10 cellular contexts compared by ENCODE assay signal in genomic region chr19:46433470-46433869, GRCh38. TPM values are rescaled to one million over a fixed set of nuclear protein-coding genes. Genes with fewer than 3 reads are reported as not detected.
"Had no signal": no experiment of that assay in that cellular context is flagged by ENCODE, and none has a peak within 500 bp of the region (broad histone marks: within the 10 kb centered on the region; RNA-seq: fewer than 3 reads in every experiment).

No MANE protein-coding gene starts in this region.

RNA-seq across cellular contexts. Expression of gene PNMA8C, which starts 4.7 kb away (rescaled TPM):
- total RNA-seq: PC-3, PC-9, Peyer's patch, Right ventricle myocardium inferior, Right ventricle myocardium superior, RPMI7951, SJSA1, SK-MEL-5, T-cell had no signal

RNA-seq across cellular contexts. Expression of gene CCDC8, which starts 20.1 kb away (rescaled TPM):
- total RNA-seq: PC-3, SK-MEL-5 had no signal

RNA-seq across cellular contexts. Expression of gene PNMA8A, which starts 37.9 kb away (rescaled TPM):
- total RNA-seq: OCI-LY7, PC-3, PC-9, RPMI7951 had no signal
